8 cellular contexts compared by ENCODE assay signal in the genomic region with DNA sequence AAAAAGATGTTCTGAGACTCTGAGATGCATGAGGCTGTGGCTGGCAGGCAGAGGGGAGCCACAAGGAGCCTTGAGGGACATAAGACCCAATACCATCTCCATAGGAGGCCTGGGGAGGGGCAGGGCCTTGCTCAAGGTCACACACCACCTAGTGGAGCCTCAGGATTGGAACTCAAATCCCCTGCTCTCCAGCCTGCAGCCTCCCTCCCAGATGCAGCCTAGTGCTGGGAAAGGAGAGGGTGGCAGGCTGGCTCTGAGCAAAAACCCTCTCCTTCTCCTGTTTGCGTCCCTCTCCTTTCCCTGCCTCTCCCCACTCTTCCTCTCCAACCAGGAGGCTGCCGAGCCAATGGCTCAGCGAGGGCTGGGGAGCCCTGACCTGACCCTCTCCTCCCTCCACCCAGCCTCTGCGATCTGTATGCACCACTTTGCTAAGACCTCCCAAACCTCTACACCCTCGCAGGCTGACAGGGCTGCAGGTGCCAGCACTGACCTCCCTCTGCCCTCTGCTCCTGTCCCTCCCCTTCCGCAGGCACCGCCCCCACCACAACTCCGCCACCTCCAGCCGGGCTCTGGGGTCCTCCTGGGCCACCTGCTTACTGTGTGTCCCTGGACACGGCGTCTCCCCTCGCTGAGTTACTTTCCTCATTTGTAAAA. TPM values are rescaled to one million over a fixed set of nuclear protein-coding genes. Genes with fewer than 3 reads are reported as not detected.
DNase-seq lines count a peak whose midpoint lies in the region; ATAC-seq and TF ChIP-seq lines count a peak whose summit lies in the region.

No MANE protein-coding gene starts in this region.

- no peak overlapping the region for H2AFZ ChIP-seq in ACC112 (ENCODE audit: low read length, unreplicated experiment)
- H2AFZ ChIP-seq in GM23338 = peak overlapping the region; percentile 93

- H3F3A ChIP-seq in GM23338 (replicated peaks; ENCODE audit: low read depth) = 0 out of 2 replicates have a peak, but pooled peaks cover 6% of the 10 kb centered on the region

- H4K20me1 ChIP-seq in GM23338 (replicated peaks; ENCODE audit: insufficient read depth) = no peaks in the 10 kb centered on the region

- peaks cover 2% of the 10 kb centered on the region; the same call in 1 of the 3 replicates for H3K9me3 Mint-ChIP-seq in GM23338
- H3K9me3 Mint-ChIP-seq in activated CD8-positive, alpha-beta memory T cell treated with anti-CD3 and anti-CD28 coated beads, Interleukin-2, amount 10 ng/mL, durations not matched to agents 7 days and 5 days (ENCODE audit: low read depth) = no peaks in the 10 kb centered on the region
- H3K9me3 Mint-ChIP-seq in stimulated activated naive CD8-positive, alpha-beta T cell treated with anti-CD3 and anti-CD28 coated beads, Interleukin-15, Interleukin-2, amounts not matched to agents 100 ng/mL and 50 ng/mL, for 24 hours = no peaks in the 10 kb centered on the region

- peaks cover 7% of the 10 kb centered on the region for H3K4me1 ChIP-seq in ACC112 (ENCODE audit: control insufficient read depth, insufficient read depth, low read length, unreplicated experiment)
- H3K4me1 ChIP-seq in GM23338 (ENCODE audit: insufficient read depth) = no peaks in the 10 kb centered on the region
- H3K4me1 ChIP-seq in iPS-20b (ENCODE audit: insufficient read depth, low read length) = no peaks in the 10 kb centered on the region

- peaks cover 42% of the 10 kb centered on the region for H3K27me3 Mint-ChIP-seq in GM23338 (ENCODE audit: insufficient read depth, low read depth, poor library complexity)
- H3K27me3 Mint-ChIP-seq in activated CD8-positive, alpha-beta memory T cell treated with anti-CD3 and anti-CD28 coated beads, Interleukin-2, amount 10 ng/mL, durations not matched to agents 7 days and 5 days = peaks cover 46% of the 10 kb centered on the region
- peaks cover 19% of the 10 kb centered on the region for H3K27me3 Mint-ChIP-seq in stimulated activated naive CD8-positive, alpha-beta T cell treated with anti-CD3 and anti-CD28 coated beads, Interleukin-15, Interleukin-2, amounts not matched to agents 100 ng/mL and 50 ng/mL, for 24 hours

- peak; percentile 71 for DNase-seq in GM23338 (ENCODE audit: low spot score)
- no peak for DNase-seq in activated CD8-positive, alpha-beta memory T cell treated with anti-CD3 and anti-CD28 coated beads, Interleukin-2, amount 10 ng/mL, durations not matched to agents 7 days and 5 days
- DNase-seq in middle frontal gyrus (ENCODE audit: extremely low spot score, low spot score) = no peak
- no peak for DNase-seq in medulla oblongata (ENCODE audit: extremely low spot score)

- H3K4me1 Mint-ChIP-seq in GM23338 = peaks cover 13% of the 10 kb centered on the region
- H3K4me1 Mint-ChIP-seq in activated CD8-positive, alpha-beta memory T cell treated with anti-CD3 and anti-CD28 coated beads, Interleukin-2, amount 10 ng/mL, durations not matched to agents 7 days and 5 days = peaks cover 6% of the 10 kb centered on the region
- peaks cover 7% of the 10 kb centered on the region for H3K4me1 Mint-ChIP-seq in stimulated activated naive CD8-positive, alpha-beta T cell treated with anti-CD3 and anti-CD28 coated beads, Interleukin-15, Interleukin-2, amounts not matched to agents 100 ng/mL and 50 ng/mL, for 24 hours (ENCODE audit: low read depth)

- no peak overlapping the region for H3K27ac Mint-ChIP-seq in GM23338
- no peak overlapping the region for H3K27ac Mint-ChIP-seq in activated CD8-positive, alpha-beta memory T cell treated with anti-CD3 and anti-CD28 coated beads, Interleukin-2, amount 10 ng/mL, durations not matched to agents 7 days and 5 days
- no peak overlapping the region for H3K27ac Mint-ChIP-seq in stimulated activated naive CD8-positive, alpha-beta T cell treated with anti-CD3 and anti-CD28 coated beads, Interleukin-15, Interleukin-2, amounts not matched to agents 100 ng/mL and 50 ng/mL, for 24 hours

- no peaks in the 10 kb centered on the region for H3K9me3 ChIP-seq in iPS-20b (ENCODE audit: insufficient read depth, low read depth, low read length)

- no peaks in the 10 kb centered on the region for H3K36me3 Mint-ChIP-seq in GM23338 (ENCODE audit: low read depth)
- H3K36me3 Mint-ChIP-seq in activated CD8-positive, alpha-beta memory T cell treated with anti-CD3 and anti-CD28 coated beads, Interleukin-2, amount 10 ng/mL, durations not matched to agents 7 days and 5 days = no peaks in the 10 kb centered on the region
- H3K36me3 Mint-ChIP-seq in stimulated activated naive CD8-positive, alpha-beta T cell treated with anti-CD3 and anti-CD28 coated beads, Interleukin-15, Interleukin-2, amounts not matched to agents 100 ng/mL and 50 ng/mL, for 24 hours (ENCODE audit: low read depth) = no peaks in the 10 kb centered on the region

- peak overlapping the region; percentile 97 for H3K4me2 ChIP-seq in GM23338

- peak overlapping the region; percentile 79 for H3K4me3 Mint-ChIP-seq in GM23338
- H3K4me3 Mint-ChIP-seq in activated CD8-positive, alpha-beta memory T cell treated with anti-CD3 and anti-CD28 coated beads, Interleukin-2, amount 10 ng/mL, durations not matched to agents 7 days and 5 days = peak overlapping the region; percentile 37
- H3K4me3 Mint-ChIP-seq in stimulated activated naive CD8-positive, alpha-beta T cell treated with anti-CD3 and anti-CD28 coated beads, Interleukin-15, Interleukin-2, amounts not matched to agents 100 ng/mL and 50 ng/mL, for 24 hours = peak overlapping the region; percentile 68

- ATAC-seq in GM23338 (peak; percentile 78), HG03097 (IDR thresholded peaks at IDR 0.05; ENCODE audit: low FRiP score, unreplicated experiment) (no peak)
- ATAC-seq in activated CD8-positive, alpha-beta memory T cell treated with anti-CD3 and anti-CD28 coated beads, Interleukin-2, amount 10 ng/mL, durations not matched to agents 7 days and 5 days = peak; percentile 27

- H3K4me3 ChIP-seq in ACC112 (ENCODE audit: low read depth, low read length) = peak overlapping the region; percentile 50; the same call in 1 of the 2 replicates
- peak overlapping the region; percentile 77 for H3K4me3 ChIP-seq in GM23338
- H3K4me3 ChIP-seq in iPS-20b (ENCODE audit: low read length) = peak overlapping the region; percentile 72

- H3K27me3 ChIP-seq in ACC112 (ENCODE audit: insufficient read depth, low read length) (peaks cover 10% of the 10 kb centered on the region), GM23338 (ENCODE audit: insufficient read depth) (peaks cover 56% of the 10 kb centered on the region), iPS-20b (ENCODE audit: insufficient read depth, low read length) (peaks cover 60% of the 10 kb centered on the region)

- H3K9ac ChIP-seq in iPS-20b (ENCODE audit: low read depth, low read length) = no peak overlapping the region

- H3K79me2 ChIP-seq in ACC112 (ENCODE audit: control insufficient read depth, insufficient read depth, low read length, unreplicated experiment) (no peaks in the 10 kb centered on the region), GM23338 (replicated peaks; ENCODE audit: insufficient read depth) (no peaks in the 10 kb centered on the region)

- peak; percentile 18 to 40 for TF ChIP-seq CTCF in GM23338 (conservative IDR thresholded peaks at IDR 0.05; ENCODE audit: low read depth in 2 of 2)

- CTCF ChIA-PET in activated CD8-positive, alpha-beta memory T cell treated with anti-CD3 and anti-CD28 coated beads, Interleukin-2, amount 10 ng/mL, durations not matched to agents 7 days and 5 days (lab: Charles Lee) = interaction anchor here (0.9 kb wide), 1 partner anchor 63 kb away, joined by 3 read pairs; no protein-coding TSS in a partner anchor

- H3K36me3 ChIP-seq in ACC112 (ENCODE audit: insufficient read depth, low read length) = no peaks in the 10 kb centered on the region
- H3K36me3 ChIP-seq in GM23338 (ENCODE audit: insufficient read depth) = no peaks in the 10 kb centered on the region
- H3K36me3 ChIP-seq in iPS-20b (ENCODE audit: insufficient read depth, low read depth, low read length) = no peaks in the 10 kb centered on the region

- no peak overlapping the region for H3K27ac ChIP-seq in ACC112 (ENCODE audit: low read depth, low read length)
- no peak overlapping the region for H3K27ac ChIP-seq in GM23338 (ENCODE audit: low read depth)
- H3K27ac ChIP-seq in iPS-20b (ENCODE audit: low read length) = no peak overlapping the region

- H3K9me2 ChIP-seq in GM23338 (ENCODE audit: insufficient read depth) = no peaks in the 10 kb centered on the region

TF ChIP-seq in GM23338, 12 proteins besides CTCF, POLR2A, EP300 and RAD21 (continues in another document):
- TF ChIP-seq ZNF331 (CRISPR knock-in tag; IDR thresholded peaks at IDR 0.05; ENCODE audit: low read depth) (no peak), ZNF114 (CRISPR knock-in tag; IDR thresholded peaks at IDR 0.05) (no peak), REST (IDR thresholded peaks at IDR 0.05; ENCODE audit: unreplicated experiment) (no peak), EZH2 (IDR thresholded peaks at IDR 0.05; ENCODE audit: low read depth, unreplicated experiment) (no peak)

RNA-seq across cellular contexts. Expression of gene IGLL1, which starts 14.7 kb away (rescaled TPM):
- total RNA-seq in GM23338 (2014; rRNA removed; shearing (Covaris generic)) = not detected in 2 replicates
- not detected in 2 replicates for polyA plus RNA-seq in GM23338 (2016; fragmentation: Nextera tagmentation; extraction: Ambion mirVana)
- total RNA-seq in activated CD8-positive, alpha-beta memory T cell treated with anti-CD3 and anti-CD28 coated beads, Interleukin-2, amount 10 ng/mL, durations not matched to agents 7 days and 5 days = 1 to 10 TPM in 1 of 2 experiments, under 1 TPM in 1; 0.42 to 2.0 TPM
